1 cellular context compared by ENCODE assay signal in genomic region chr20:53510704-53511103, GRCh38.
TF ChIP-seq lines count a peak whose summit lies in the region.

No MANE protein-coding gene starts in this region.

TF ChIP-seq in HepG2, 621 proteins besides CTCF, POLR2A, EP300 and RAD21 (continued from another document):
- TF ChIP-seq ZBTB34 (CRISPR knock-in tag; IDR thresholded peaks at IDR 0.05) (no peak), ZNF510 (CRISPR knock-in tag; IDR thresholded peaks at IDR 0.05; ENCODE audit: low read depth) (no peak), GATAD1 (CRISPR knock-in tag; IDR thresholded peaks at IDR 0.05) (no peak), U2AF1 (optimal IDR thresholded peaks at IDR 0.05; ENCODE audit: low read depth, low read length) (no peak), TCF7 (IDR thresholded peaks at IDR 0.05; ENCODE audit: low read depth) (no peak), GABPB1 (CRISPR knock-in tag; IDR thresholded peaks at IDR 0.05) (0 out of 2 replicates have a peak, but pooled peaks have one; percentile 0), ZNF496 (CRISPR knock-in tag; IDR thresholded peaks at IDR 0.05; ENCODE audit: insufficient replicate concordance) (no peak), HNRNPL (IDR thresholded peaks at IDR 0.05; ENCODE audit: low read depth, low read length) (no peak), SRSF9 (IDR thresholded peaks at IDR 0.05; ENCODE audit: borderline replicate concordance, insufficient read depth, low read depth, low read length, poor library complexity, severe bottlenecking) (no peak), REL (CRISPR knock-in tag; conservative IDR thresholded peaks at IDR 0.05) (no peak), ZFYVE20 (CRISPR knock-in tag; IDR thresholded peaks at IDR 0.05; ENCODE audit: borderline replicate concordance, low read depth) (no peak)
- TF ChIP-seq, protein P1, sequence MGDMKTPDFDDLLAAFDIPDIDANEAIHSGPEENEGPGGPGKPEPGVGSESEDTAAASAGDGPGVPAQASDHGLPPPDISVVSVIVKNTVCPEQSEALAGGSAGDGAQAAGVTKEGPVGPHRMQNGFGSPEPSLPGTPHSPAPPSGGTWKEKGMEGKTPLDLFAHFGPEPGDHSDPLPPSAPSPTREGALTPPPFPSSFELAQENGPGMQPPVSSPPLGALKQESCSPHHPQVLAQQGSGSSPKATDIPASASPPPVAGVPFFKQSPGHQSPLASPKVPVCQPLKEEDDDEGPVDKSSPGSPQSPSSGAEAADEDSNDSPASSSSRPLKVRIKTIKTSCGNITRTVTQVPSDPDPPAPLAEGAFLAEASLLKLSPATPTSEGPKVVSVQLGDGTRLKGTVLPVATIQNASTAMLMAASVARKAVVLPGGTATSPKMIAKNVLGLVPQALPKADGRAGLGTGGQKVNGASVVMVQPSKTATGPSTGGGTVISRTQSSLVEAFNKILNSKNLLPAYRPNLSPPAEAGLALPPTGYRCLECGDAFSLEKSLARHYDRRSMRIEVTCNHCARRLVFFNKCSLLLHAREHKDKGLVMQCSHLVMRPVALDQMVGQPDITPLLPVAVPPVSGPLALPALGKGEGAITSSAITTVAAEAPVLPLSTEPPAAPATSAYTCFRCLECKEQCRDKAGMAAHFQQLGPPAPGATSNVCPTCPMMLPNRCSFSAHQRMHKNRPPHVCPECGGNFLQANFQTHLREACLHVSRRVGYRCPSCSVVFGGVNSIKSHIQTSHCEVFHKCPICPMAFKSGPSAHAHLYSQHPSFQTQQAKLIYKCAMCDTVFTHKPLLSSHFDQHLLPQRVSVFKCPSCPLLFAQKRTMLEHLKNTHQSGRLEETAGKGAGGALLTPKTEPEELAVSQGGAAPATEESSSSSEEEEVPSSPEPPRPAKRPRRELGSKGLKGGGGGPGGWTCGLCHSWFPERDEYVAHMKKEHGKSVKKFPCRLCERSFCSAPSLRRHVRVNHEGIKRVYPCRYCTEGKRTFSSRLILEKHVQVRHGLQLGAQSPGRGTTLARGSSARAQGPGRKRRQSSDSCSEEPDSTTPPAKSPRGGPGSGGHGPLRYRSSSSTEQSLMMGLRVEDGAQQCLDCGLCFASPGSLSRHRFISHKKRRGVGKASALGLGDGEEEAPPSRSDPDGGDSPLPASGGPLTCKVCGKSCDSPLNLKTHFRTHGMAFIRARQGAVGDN (CRISPR knock-in tag; IDR thresholded peaks at IDR 0.05) = no peak
TF ChIP-seq in HepG2: peak in this region for 3.
